Comparison of ENCODE assay signal across 25 cellular contexts in genomic region chr6:76516924-76517323, GRCh38.
"Had no signal": no experiment of that assay in that cellular context is flagged by ENCODE, and none has a peak within 500 bp of the region (broad histone marks: within the 10 kb centered on the region; RNA-seq: fewer than 3 reads in every experiment).

No MANE protein-coding gene starts in this region.

- DNase-seq: islet precursor cell; left ventricle myocardium inferior; mesendoderm; naive B cell; natural killer cell; nephron progenitor cell; ovary; right lobe of liver; stimulated activated CD4-positive, alpha-beta T cell treated with anti-CD3 and anti-CD28 coated beads, Interleukin-1b, Interleukin-23, amount 100 ng/mL, for 48 hours; stimulated activated CD4-positive, alpha-beta T cell treated with anti-CD3 and anti-CD28 coated beads, Interleukin-2, amount 100 ng/mL, for 48 hours; stimulated activated CD4-positive, alpha-beta T cell treated with anti-CD3 and anti-CD28 coated beads, Interleukin-4, amount 100 ng/mL, for 4 hours; stimulated activated CD8-positive, alpha-beta memory T cell treated with anti-CD3 and anti-CD28 coated beads, Interleukin-4, amount 100 ng/mL, for 48 hours; stimulated activated naive CD4-positive, alpha-beta T cell treated with Interleukin-2 at 50 U/mL for 16 hours; stimulated activated naive CD8-positive, alpha-beta T cell treated with anti-CD3 and anti-CD28 coated beads, Interleukin-15, amount 100 ng/mL, for 72 hours; substantia nigra; upper lobe of left lung had no signal

- H3K4me3 ChIP-seq: left ventricle myocardium inferior, lung, neural progenitor cell, ovary, right atrium auricular region, right lobe of liver, smooth muscle cell, tibial nerve, upper lobe of left lung, vagina had no signal

- H3K27ac ChIP-seq: left ventricle myocardium inferior, neural progenitor cell, ovary, right atrium auricular region, right lobe of liver, tibial nerve, upper lobe of left lung, vagina had no signal

- H3K9ac ChIP-seq: neural progenitor cell had no signal

- H3K27me3 Mint-ChIP-seq: naive B cell; progenitor cell of endocrine pancreas; stimulated activated memory B cell treated with anti-CD40 and anti-IgM and Interleukin-4, amounts not matched to agents 10 μg/mL and 1 μg/mL and 100 μg/mL, for 72 hours; stimulated activated naive CD8-positive, alpha-beta T cell treated with anti-CD3 and anti-CD28 coated beads, Interleukin-15, amount 100 ng/mL, for 72 hours had no signal

- H3K4me2 ChIP-seq: neural progenitor cell, smooth muscle cell had no signal

- H3K4me3 Mint-ChIP-seq: mesothelial cell of epicardium; naive B cell; natural killer cell; nephron progenitor cell; neural progenitor cell; stimulated activated memory B cell treated with anti-CD40 and anti-IgM and Interleukin-4, amounts not matched to agents 10 μg/mL and 1 μg/mL and 100 μg/mL, for 72 hours; stimulated activated naive CD8-positive, alpha-beta T cell treated with anti-CD3 and anti-CD28 coated beads, Interleukin-15, amount 100 ng/mL, for 72 hours had no signal

- ATAC-seq: natural killer cell; right lobe of liver; stimulated activated memory B cell treated with anti-CD40 and anti-IgM and Interleukin-4, amounts not matched to agents 10 μg/mL and 1 μg/mL and 100 μg/mL, for 72 hours; stimulated activated naive CD8-positive, alpha-beta T cell treated with anti-CD3 and anti-CD28 coated beads, Interleukin-15, amount 100 ng/mL, for 72 hours had no signal

- H3K36me3 Mint-ChIP-seq: naive B cell; neural progenitor cell; stimulated activated memory B cell treated with anti-CD40 and anti-IgM and Interleukin-4, amounts not matched to agents 10 μg/mL and 1 μg/mL and 100 μg/mL, for 72 hours had no signal

- H3K27ac Mint-ChIP-seq: mesothelial cell of epicardium; naive B cell; natural killer cell; nephron progenitor cell; neural progenitor cell; progenitor cell of endocrine pancreas; stimulated activated memory B cell treated with anti-CD40 and anti-IgM and Interleukin-4, amounts not matched to agents 10 μg/mL and 1 μg/mL and 100 μg/mL, for 72 hours; stimulated activated naive CD8-positive, alpha-beta T cell treated with anti-CD3 and anti-CD28 coated beads, Interleukin-15, amount 100 ng/mL, for 72 hours had no signal

- H2AFZ ChIP-seq: neural progenitor cell had no signal

- H3K4me1 Mint-ChIP-seq: mesothelial cell of epicardium; naive B cell; natural killer cell; nephron progenitor cell; neural progenitor cell; stimulated activated memory B cell treated with anti-CD40 and anti-IgM and Interleukin-4, amounts not matched to agents 10 μg/mL and 1 μg/mL and 100 μg/mL, for 72 hours; stimulated activated naive CD8-positive, alpha-beta T cell treated with anti-CD3 and anti-CD28 coated beads, Interleukin-15, amount 100 ng/mL, for 72 hours had no signal

- H3K36me3 ChIP-seq: left ventricle myocardium inferior, neural progenitor cell, ovary, right atrium auricular region, right lobe of liver, tibial nerve, upper lobe of left lung, vagina had no signal

- H3K4me1 ChIP-seq: left ventricle myocardium inferior, neural progenitor cell, right atrium auricular region, right lobe of liver, tibial nerve, upper lobe of left lung, vagina had no signal

- H3K27me3 ChIP-seq: neural progenitor cell, ovary, right atrium auricular region, right lobe of liver, tibial nerve, upper lobe of left lung, vagina had no signal

- H3K9me3 ChIP-seq: ovary, right lobe of liver, upper lobe of left lung, vagina had no signal
